16 cellular contexts compared by ENCODE assay signal in the genomic region with DNA sequence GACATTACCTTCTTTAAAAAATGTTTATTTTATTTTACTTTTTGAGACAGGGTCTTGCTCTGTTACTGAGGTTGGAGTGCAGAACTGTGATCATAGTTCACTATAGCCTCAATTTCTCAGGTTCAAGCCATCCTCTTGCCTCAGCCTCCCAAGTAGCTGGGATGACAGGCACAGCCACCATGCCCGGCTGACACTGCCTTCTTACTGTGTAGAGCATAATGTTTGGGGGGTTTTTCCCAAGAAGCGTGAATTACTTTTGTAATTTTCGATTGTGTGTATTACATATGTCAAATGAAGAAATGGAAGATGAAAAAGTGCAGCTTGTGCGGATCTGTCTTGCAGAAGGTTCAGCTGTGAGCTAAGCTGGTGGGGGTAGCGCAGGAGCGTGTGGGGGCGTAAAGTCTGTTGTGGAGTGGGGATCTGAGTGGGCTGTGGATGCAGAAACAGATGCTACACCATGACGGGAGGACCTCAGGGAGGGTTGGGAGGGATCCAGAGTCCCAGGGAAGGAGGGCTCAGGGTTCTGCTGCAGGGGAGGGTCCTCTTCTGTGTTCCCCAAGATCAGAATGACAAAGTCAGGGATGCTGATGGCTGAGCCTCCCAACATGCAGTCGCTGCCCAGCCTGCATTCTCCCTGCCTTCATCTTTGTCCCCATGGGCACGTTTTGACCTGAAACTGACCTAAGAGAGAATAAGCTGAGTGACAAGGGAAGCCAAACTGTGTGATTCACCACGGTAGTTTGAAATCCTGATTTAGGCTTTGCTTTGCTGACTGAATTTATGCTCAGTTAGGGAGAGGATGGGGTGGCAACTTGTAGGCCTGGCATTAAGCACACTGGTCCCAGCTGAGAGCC. TPM values are rescaled to one million over a fixed set of nuclear protein-coding genes. Genes with fewer than 3 reads are reported as not detected.
DNase-seq lines count a peak whose midpoint lies in the region; ATAC-seq, FAIRE-seq and TF ChIP-seq lines count a peak whose summit lies in the region.
"Had no signal": no experiment of that assay in that cellular context is flagged by ENCODE, and none has a peak within 500 bp of the region (broad histone marks: within the 10 kb centered on the region; RNA-seq: fewer than 3 reads in every experiment).

No MANE protein-coding gene starts in this region.

- no peaks in the 10 kb centered on the region for H3K36me3 ChIP-seq in fibroblast of lung (ENCODE audit: control insufficient read depth, insufficient read depth, low read length)
- H3K36me3 ChIP-seq in spleen: no peaks in the 10 kb centered on the region
- no peaks in the 10 kb centered on the region for H3K36me3 ChIP-seq in gastroesophageal sphincter
- H3K36me3 ChIP-seq: heart left ventricle, pancreas had no signal

- H3K27ac ChIP-seq in H9 (ENCODE audit: insufficient read length, low read depth, low read length) (no peak overlapping the region), fibroblast of lung (ENCODE audit: insufficient read depth, low read length) (no peak overlapping the region), spleen (peak overlapping the region in 6 of 8 donors; percentile 43 to 71 (median 60)), gastroesophageal sphincter (no peak overlapping the region)
- H3K27ac ChIP-seq: heart left ventricle, pancreas had no signal

- peaks cover 20 to 32% of the 10 kb centered on the region in 2 experiments for H3K4me1 Mint-ChIP-seq in H9
- peaks cover 9% of the 10 kb centered on the region for H3K4me1 Mint-ChIP-seq in activated CD8-positive, alpha-beta memory T cell treated with anti-CD3 and anti-CD28 coated beads, Interleukin-2, amount 10 ng/mL, durations not matched to agents 7 days and 5 days

- TF ChIP-seq POLR2A in spleen (IDR thresholded peaks at IDR 0.05): no peak
- TF ChIP-seq POLR2A in gastroesophageal sphincter (IDR thresholded peaks at IDR 0.05): no peak

- no peak overlapping the region for H3K23ac ChIP-seq in H9 (ENCODE audit: insufficient read length, low read depth, low read length)

- peak; percentile 71 for FAIRE-seq in RCC 7860 (lab: Jason Lieb, UNC)
- FAIRE-seq: pancreas had no signal

- no peak overlapping the region for H2BK5ac ChIP-seq in H9 (ENCODE audit: insufficient read length, low read length)

- intact Hi-C loops in spleen (cut with DNase I; ENCODE audit: low total_unique reads): no loop called here

- ATAC-seq in gastroesophageal sphincter (no peak), HG02840 (IDR thresholded peaks at IDR 0.05; ENCODE audit: low FRiP score, unreplicated experiment) (no peak)
- no peak for ATAC-seq in activated CD8-positive, alpha-beta memory T cell treated with anti-CD3 and anti-CD28 coated beads, Interleukin-2, amount 10 ng/mL, durations not matched to agents 7 days and 5 days
- ATAC-seq: CD8-positive, alpha-beta T cell; T-helper 17 cell had no signal

- H3K4me1 ChIP-seq in H9 (ENCODE audit: insufficient read depth, low read length) (peaks cover 1% of the 10 kb centered on the region; the same call in 1 of the 2 replicates), fibroblast of lung (ENCODE audit: control insufficient read depth, extremely low read depth, insufficient read depth, low read length) (peaks cover 29% of the 10 kb centered on the region), spleen (peaks cover 11 to 68% (median 47%) of the 10 kb centered on the region in 6 donors), gastroesophageal sphincter (peaks cover 0 to 16% (median 0%) of the 10 kb centered on the region in 3 donors)
- H3K4me1 ChIP-seq: pancreas had no signal

- H3K9ac ChIP-seq in H9 (ENCODE audit: extremely low read depth, insufficient read length, low read length): no peak overlapping the region
- no peak overlapping the region for H3K9ac ChIP-seq in fibroblast of lung (ENCODE audit: insufficient read depth, low read length)

- H4K91ac ChIP-seq in H9 (ENCODE audit: insufficient read length, low read depth, low read length): no peak overlapping the region

- no peaks in the 10 kb centered on the region for H3K79me1 ChIP-seq in H9 (ENCODE audit: insufficient read depth, low read depth, low read length, poor library complexity, severe bottlenecking)

- peak overlapping the region; percentile 44 for H3K18ac ChIP-seq in H9 (ENCODE audit: insufficient read length, low read depth, low read length)

- H3K27me3 ChIP-seq in H9 (ENCODE audit: insufficient read depth, low read length) (peaks cover under 1% of the 10 kb centered on the region; the same call in 1 of the 2 replicates), fibroblast of lung (ENCODE audit: control insufficient read depth, insufficient read depth, low read length) (no peaks in the 10 kb centered on the region), spleen (replicated peaks in 1 of 7) (no peaks in the 10 kb centered on the region), gastroesophageal sphincter (peaks cover 62% of the 10 kb centered on the region)
- H3K27me3 ChIP-seq: heart left ventricle, pancreas had no signal

- no peak overlapping the region for H4K8ac ChIP-seq in H9 (replicated peaks; ENCODE audit: insufficient read length, low read depth, low read length)

- DNase-seq in H9 (no peak), RCC 7860 (ENCODE audit: low spot score) (peak; percentile 77), fibroblast of lung (ENCODE audit: low read depth in 2 of 2) (no peak), spleen (no peak)
- DNase-seq in activated CD8-positive, alpha-beta memory T cell treated with anti-CD3 and anti-CD28 coated beads, Interleukin-2, amount 10 ng/mL, durations not matched to agents 7 days and 5 days: no peak
- DNase-seq: activated CD4-positive, alpha-beta T cell treated with anti-CD3 and anti-CD28 coated beads for 48 hours; CD8-positive, alpha-beta T cell; central memory CD4-positive, alpha-beta T cell; GDM1; heart left ventricle; NCI-H774; stimulated activated CD4-positive, alpha-beta T cell treated with anti-CD3 and anti-CD28 coated beads, Interleukin-12 subunit alpha, Interleukin-12 subunit beta, amount 100 ng/mL, for 4 hours; T-helper 17 cell had no signal

- H2AFZ ChIP-seq in H9 (ENCODE audit: low read length): no peak overlapping the region
- peak overlapping the region; percentile 10 for H2AFZ ChIP-seq in fibroblast of lung (ENCODE audit: low read length)

- no peak for TF ChIP-seq EP300 in gastroesophageal sphincter (IDR thresholded peaks at IDR 0.05)

- H3K56ac ChIP-seq in H9 (ENCODE audit: insufficient read length, low read depth, low read length): no peak overlapping the region

- no peak overlapping the region for H3K14ac ChIP-seq in H9 (ENCODE audit: insufficient read depth, low read length)

- no peak overlapping the region for H2BK20ac ChIP-seq in H9 (ENCODE audit: low read depth, low read length, poor library complexity, severe bottlenecking)

- H2BK12ac ChIP-seq in H9 (ENCODE audit: insufficient read length, low read depth, low read length): no peak overlapping the region

- WGBS in H9 (ENCODE audit: extremely low coverage, insufficient read length, low lambda C conversion rate): no CpG with 5 or more reads among the region's 11 CpGs
- WGBS in spleen, 5 donors: 61 to 74% (median 70%) methylated on average over 10 to 11 of the region's 11 CpGs
- 58 to 61% methylated on average over 7 to 11 of the region's 11 CpGs for WGBS in gastroesophageal sphincter (ENCODE audit: low coverage in 1 of 2), 2 donors

- H3K27ac Mint-ChIP-seq in H9: no peak overlapping the region
- no peak overlapping the region for H3K27ac Mint-ChIP-seq in activated CD8-positive, alpha-beta memory T cell treated with anti-CD3 and anti-CD28 coated beads, Interleukin-2, amount 10 ng/mL, durations not matched to agents 7 days and 5 days
- H3K27ac Mint-ChIP-seq: CD8-positive, alpha-beta T cell; T-helper 17 cell had no signal

- no peak overlapping the region for H4K5ac ChIP-seq in H9 (ENCODE audit: insufficient read length, low read depth, low read length)

- H3K36me3 Mint-ChIP-seq in H9 (ENCODE audit: insufficient read depth in 1 of 3, low read depth in 3 of 3): no peaks in the 10 kb centered on the region
- H3K36me3 Mint-ChIP-seq in activated CD8-positive, alpha-beta memory T cell treated with anti-CD3 and anti-CD28 coated beads, Interleukin-2, amount 10 ng/mL, durations not matched to agents 7 days and 5 days: no peaks in the 10 kb centered on the region
- H3K36me3 Mint-ChIP-seq: CD8-positive, alpha-beta T cell had no signal

- H3T11ph ChIP-seq in H9 (ENCODE audit: low read length): no peak overlapping the region

- H3K4me2 ChIP-seq in H9 (ENCODE audit: insufficient read depth, insufficient read length, low read length) (no peak overlapping the region), fibroblast of lung (ENCODE audit: extremely low read depth, insufficient read depth, low read length) (peak overlapping the region; percentile 13)

- H2BK15ac ChIP-seq in H9 (ENCODE audit: low read depth, low read length): no peak overlapping the region

- H3K9me3 Mint-ChIP-seq in H9: no peaks in the 10 kb centered on the region
- no peaks in the 10 kb centered on the region for H3K9me3 Mint-ChIP-seq in activated CD8-positive, alpha-beta memory T cell treated with anti-CD3 and anti-CD28 coated beads, Interleukin-2, amount 10 ng/mL, durations not matched to agents 7 days and 5 days (ENCODE audit: low read depth)
- H3K9me3 Mint-ChIP-seq: CD8-positive, alpha-beta T cell had no signal

- TF ChIP-seq CTCF in H9 (conservative IDR thresholded peaks at IDR 0.05) (no peak), fibroblast of lung (conservative IDR thresholded peaks at IDR 0.05 in 1 of 2, IDR thresholded peaks at IDR 0.05 in 1 of 2; ENCODE audit: low read depth in 1 of 2, low read length in 2 of 2) (no peak), spleen (IDR thresholded peaks at IDR 0.05 in 8 of 11, conservative IDR thresholded peaks at IDR 0.05 in 3 of 11) (no peak), gastroesophageal sphincter (IDR thresholded peaks at IDR 0.05) (no peak)

- H3K4me3 ChIP-seq in fibroblast of lung (replicated peaks in 1 of 4; ENCODE audit: control extremely low read depth in 1 of 4, insufficient read depth in 1 of 4, low read depth in 3 of 4, low read length in 4 of 4): no peak overlapping the region
- no peak overlapping the region for H3K4me3 ChIP-seq in spleen
- no peak overlapping the region for H3K4me3 ChIP-seq in gastroesophageal sphincter
- H3K4me3 ChIP-seq: heart left ventricle, pancreas had no signal

- no peaks in the 10 kb centered on the region for H3K23me2 ChIP-seq in H9 (ENCODE audit: insufficient read length, low read depth, low read length, poor library complexity, severe bottlenecking)

- CTCF ChIA-PET in activated CD8-positive, alpha-beta memory T cell treated with anti-CD3 and anti-CD28 coated beads, Interleukin-2, amount 10 ng/mL, durations not matched to agents 7 days and 5 days (lab: Charles Lee): no interaction called here

- peak overlapping the region; percentile 39 for H2BK120ac ChIP-seq in H9 (ENCODE audit: low read depth, low read length, poor library complexity, severe bottlenecking)

- H3K27me3 Mint-ChIP-seq in H9 (ENCODE audit: low read depth): peaks cover 65% of the 10 kb centered on the region
- H3K27me3 Mint-ChIP-seq in activated CD8-positive, alpha-beta memory T cell treated with anti-CD3 and anti-CD28 coated beads, Interleukin-2, amount 10 ng/mL, durations not matched to agents 7 days and 5 days: peaks cover 60% of the 10 kb centered on the region

- H3K9me3 ChIP-seq in H9 (ENCODE audit: control insufficient read depth, low read depth, low read length) (no peaks in the 10 kb centered on the region), fibroblast of lung (ENCODE audit: control insufficient read depth, insufficient read depth, low read depth, low read length) (no peaks in the 10 kb centered on the region), spleen (no peaks in the 10 kb centered on the region), gastroesophageal sphincter (no peaks in the 10 kb centered on the region)
- H3K9me3 ChIP-seq: heart left ventricle, pancreas had no signal

- no peak overlapping the region for H2AK5ac ChIP-seq in H9 (ENCODE audit: insufficient read length, low read length)

- H4K20me1 ChIP-seq in H9 (ENCODE audit: control insufficient read depth, insufficient read depth, insufficient read length) (no peaks in the 10 kb centered on the region), fibroblast of lung (ENCODE audit: control insufficient read depth, extremely low read depth, insufficient read depth, low read length) (no peaks in the 10 kb centered on the region)

- no peaks in the 10 kb centered on the region for H3K79me2 ChIP-seq in H9 (ENCODE audit: insufficient read depth, low read length)
- no peaks in the 10 kb centered on the region for H3K79me2 ChIP-seq in fibroblast of lung (ENCODE audit: control insufficient read depth, insufficient read depth, low read length)

- no peak overlapping the region for H3K4me3 Mint-ChIP-seq in H9
- H3K4me3 Mint-ChIP-seq in activated CD8-positive, alpha-beta memory T cell treated with anti-CD3 and anti-CD28 coated beads, Interleukin-2, amount 10 ng/mL, durations not matched to agents 7 days and 5 days: no peak overlapping the region
- H3K4me3 Mint-ChIP-seq: CD8-positive, alpha-beta T cell; T-helper 17 cell had no signal

- no peak overlapping the region for H3K4ac ChIP-seq in H9 (ENCODE audit: low read depth, low read length)

RNA-seq across cellular contexts. Expression of a gene that starts 6.8 kb away (rescaled TPM):
- total RNA-seq in H9 (2021) (6.9 and 7.1 TPM in 2 replicates), fibroblast of lung (4.1 and 7.8 TPM in 2 replicates), spleen (10 to 100 TPM; 20.7 to 37.8 (median 26.7) TPM), gastroesophageal sphincter (10 to 100 TPM in 1 of 4 donors, 1 to 10 TPM in 3; 4.4 to 17.2 (median 5.9) TPM)
- polyA plus RNA-seq in fibroblast of lung (5.0 and 7.7 TPM in 2 replicates), spleen (1 to 10 TPM; 2.0 to 5.3 (median 2.4) TPM)
- 5.4 and 8.2 TPM in 2 replicates for polyA plus RNA-seq in fibroblast of lung (2012)
- polyA minus RNA-seq in fibroblast of lung (ENCODE audit: low replicate concordance): 27.0 and 38.2 TPM in 2 replicates
- total RNA-seq in activated CD8-positive, alpha-beta memory T cell treated with anti-CD3 and anti-CD28 coated beads, Interleukin-2, amount 10 ng/mL, durations not matched to agents 7 days and 5 days: 10 to 100 TPM in 1 of 2 experiments, 1 to 10 TPM in 1; 6.8 to 13.8 TPM

Comparison
In these comparisons a context has a peak if more than half of its experiments do, and no peak if none do; other contexts are left out.
1. H3K27ac ChIP-seq: peak in spleen (6 of 8); none in H9 (single experiment), fibroblast of lung (single experiment) and gastroesophageal sphincter (0 of 4).